In genomic region chr14:52694761-52695480, GRCh38 we compare ENCODE assay signal across 8 cellular contexts. TPM values are rescaled to one million over a fixed set of nuclear protein-coding genes. Genes with fewer than 3 reads are reported as not detected.
A peak's percentile ranks its signal among the peaks of the same experiment; 100 is the strongest.
DNase-seq lines count a peak whose midpoint lies in the region; ATAC-seq and TF ChIP-seq lines count a peak whose summit lies in the region.

No MANE protein-coding gene starts in this region.

- H3K27ac ChIP-seq in WERI-Rb-1 (peak overlapping the region; percentile 84), left lung (peak overlapping the region; percentile 98 to 99)

- intact Hi-C loops in left lung (cut with DNase I) = no loop called here

- DNase-seq in NCI-H1694 treated with DMSO at 0.1 percent for 48 hours (lab: John Stamatoyannopoulos, UW) (peak; percentile 9), NCI-H1694 (lab: John Stamatoyannopoulos, UW) (no peak), NCI-H128 (lab: John Stamatoyannopoulos, UW; ENCODE audit: unreplicated experiment) (peak; percentile 33), WERI-Rb-1 (peak; percentile 23), cerebellar cortex (ENCODE audit: low spot score) (peak; percentile 65), left lung (peak; percentile 40 to 85)
- peak; percentile 32 to 57 for DNase-seq in stimulated activated CD4-positive, alpha-beta T cell treated with anti-CD3 and anti-CD28 coated beads, Interleukin-4, amount 100 ng/mL, for 4 hours

- H3K9me3 ChIP-seq in WERI-Rb-1 (ENCODE audit: severe bottlenecking) (no peaks in the 10 kb centered on the region), left lung (no peaks in the 10 kb centered on the region)

- H3K36me3 ChIP-seq in WERI-Rb-1 = no peaks in the 10 kb centered on the region; the same call in 1 of the 2 replicates
- no peaks in the 10 kb centered on the region for H3K36me3 ChIP-seq in left lung

- H3K4me3 ChIP-seq in WERI-Rb-1 (ENCODE audit: low read depth, low read length) = peak overlapping the region; percentile 95
- peak overlapping the region; percentile 92 to 93 for H3K4me3 ChIP-seq in left lung

- H3K27me3 ChIP-seq in WERI-Rb-1 (ENCODE audit: insufficient read depth, low read depth, severe bottlenecking) (no peaks in the 10 kb centered on the region), left lung (no peaks in the 10 kb centered on the region)

- H3K4me1 ChIP-seq in left lung = peaks cover 9 to 59% of the 10 kb centered on the region in 2 donors

- peak; percentile 49 for ATAC-seq in HG02759 (IDR thresholded peaks at IDR 0.05; ENCODE audit: unreplicated experiment)
- peak; percentile 46 for ATAC-seq in left lung

- no peak for TF ChIP-seq CTCF in WERI-Rb-1 (IDR thresholded peaks at IDR 0.05; ENCODE audit: low read depth, low read length)
- no peak for TF ChIP-seq CTCF in left lung (IDR thresholded peaks at IDR 0.05)

RNA-seq across cellular contexts. Expression of gene ERO1A, which starts 0.4 kb away (rescaled TPM):
- 10 to 100 TPM; 59.6 to 70.6 TPM for total RNA-seq in left lung

RNA-seq across cellular contexts. Expression of gene PSMC6, which starts 12.1 kb away (rescaled TPM):
- total RNA-seq in left lung = 10 to 100 TPM; 68.5 to 94.0 TPM

RNA-seq across cellular contexts. Expression of gene STYX, which starts 35.0 kb away (rescaled TPM):
- 10 to 100 TPM in 1 of 2 donors, 1 to 10 TPM in 1; 9.9 to 12.7 TPM for total RNA-seq in left lung
